1 cellular context compared by ENCODE assay signal in genomic region chr2:19711470-19712372, GRCh38.
TF ChIP-seq lines count a peak whose summit lies in the region.

No MANE protein-coding gene starts in this region.

TF ChIP-seq in HCT116, 20 proteins besides CTCF, POLR2A, EP300 and RAD21 (continued from another document):
- no peak for TF ChIP-seq ZBTB33 (IDR thresholded peaks at IDR 0.05; ENCODE audit: extremely low read depth, insufficient replicate concordance, low read length)
